Comparison of ENCODE assay signal across 8 cellular contexts in the genomic region with DNA sequence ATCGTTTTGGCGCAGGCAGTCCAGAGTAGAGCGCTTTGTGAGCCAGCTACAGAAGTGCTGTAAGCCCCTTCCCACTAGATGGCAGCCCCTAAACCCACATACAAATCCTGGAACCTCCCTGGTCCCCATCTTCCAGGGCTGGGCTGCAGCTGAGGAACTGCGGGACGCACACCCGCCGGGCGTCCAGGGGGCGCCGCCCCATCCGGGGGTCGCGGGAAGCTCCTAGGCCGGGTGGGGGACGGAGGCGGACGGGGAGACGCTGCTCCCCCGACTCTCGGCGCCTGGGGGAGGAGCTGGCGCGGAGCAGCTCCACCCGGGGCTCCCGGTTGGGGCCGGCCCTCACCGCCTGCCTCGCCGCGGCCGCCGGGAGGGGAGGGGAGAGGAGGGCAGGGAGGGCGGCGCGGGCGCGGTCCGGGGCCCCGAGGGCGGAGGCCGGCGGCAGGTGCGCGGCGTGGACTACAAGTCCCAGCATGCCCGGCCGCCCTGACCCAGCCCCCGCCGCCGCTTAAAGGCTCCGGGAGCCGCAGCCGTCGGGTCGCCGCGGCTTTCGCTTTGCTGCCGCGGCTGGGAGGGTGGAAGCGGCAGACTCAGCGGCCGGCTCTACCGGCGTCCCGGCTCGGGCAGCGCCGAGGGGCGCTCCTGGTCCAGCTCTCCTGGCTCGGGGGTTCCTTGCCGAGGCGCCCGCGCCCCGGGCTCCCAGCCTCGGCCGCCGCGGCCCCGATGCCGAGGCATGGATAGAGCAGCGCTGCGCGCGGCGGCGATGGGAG. TPM values are rescaled to one million over a fixed set of nuclear protein-coding genes. Genes with fewer than 3 reads are reported as not detected.
DNase-seq lines count a peak whose midpoint lies in the region; ATAC-seq and TF ChIP-seq lines count a peak whose summit lies in the region.

A gene (plus strand): TSS at position 535 of the 767 bp plus-strand sequence. CDS start 196 bp downstream, at position 731.

- H3K27me3 Mint-ChIP-seq in activated T-helper 2 cell treated with anti-CD3 and anti-CD28 coated beads, Interferon-gamma antibody, Interleukin-2, Interleukin-4, amounts not matched to agents 10 μg/mL and 5 μg/mL and 100 μg/mL, durations not matched to agents 14 hours and 24 hours and 36 hours (ENCODE audit: low read depth): peaks cover 11% of the 10 kb centered on the region
- peaks cover 41% of the 10 kb centered on the region for H3K27me3 Mint-ChIP-seq in nephron progenitor cell (ENCODE audit: low read depth, poor library complexity)
- peaks cover 9% of the 10 kb centered on the region for H3K27me3 Mint-ChIP-seq in stimulated activated naive CD8-positive, alpha-beta T cell treated with anti-CD3 and anti-CD28 coated beads, Interleukin-15, Interleukin-2, amounts not matched to agents 100 ng/mL and 50 ng/mL, for 24 hours

- TF ChIP-seq CTCF in RWPE1 (conservative IDR thresholded peaks at IDR 0.05; ENCODE audit: low read depth) (peak; percentile 28; the same call in 1 of the 2 replicates), nephron progenitor cell (IDR thresholded peaks at IDR 0.05) (peak; percentile 43)

- H3K27ac Mint-ChIP-seq in activated T-helper 2 cell treated with anti-CD3 and anti-CD28 coated beads, Interferon-gamma antibody, Interleukin-2, Interleukin-4, amounts not matched to agents 10 μg/mL and 5 μg/mL and 100 μg/mL, durations not matched to agents 14 hours and 24 hours and 36 hours: peak within 1 kb of the TSS; percentile 57
- no peak within 1 kb of the TSS for H3K27ac Mint-ChIP-seq in nephron progenitor cell
- H3K27ac Mint-ChIP-seq in stimulated activated naive CD8-positive, alpha-beta T cell treated with anti-CD3 and anti-CD28 coated beads, Interleukin-15, Interleukin-2, amounts not matched to agents 100 ng/mL and 50 ng/mL, for 24 hours: peak within 1 kb of the TSS; percentile 89

- peaks cover 35% of the 10 kb centered on the region for H3K4me1 Mint-ChIP-seq in activated T-helper 2 cell treated with anti-CD3 and anti-CD28 coated beads, Interferon-gamma antibody, Interleukin-2, Interleukin-4, amounts not matched to agents 10 μg/mL and 5 μg/mL and 100 μg/mL, durations not matched to agents 14 hours and 24 hours and 36 hours (ENCODE audit: low read depth)
- H3K4me1 Mint-ChIP-seq in nephron progenitor cell: peaks cover 35% of the 10 kb centered on the region
- H3K4me1 Mint-ChIP-seq in stimulated activated naive CD8-positive, alpha-beta T cell treated with anti-CD3 and anti-CD28 coated beads, Interleukin-15, Interleukin-2, amounts not matched to agents 100 ng/mL and 50 ng/mL, for 24 hours (ENCODE audit: low read depth): peaks cover 44% of the 10 kb centered on the region

- peak within 1 kb of the TSS; percentile 6; the same call in 1 of the 2 replicates for H3K27ac ChIP-seq in RWPE1

- DNase-seq in D341Med (ENCODE audit: low spot score): peak; percentile 98
- peak; percentile 85 for DNase-seq in HuH-7 (ENCODE audit: low spot score)
- DNase-seq in RWPE1 (ENCODE audit: low spot score): peak; percentile 67
- peak; percentile 77 for DNase-seq in activated T-helper 2 cell treated with anti-CD3 and anti-CD28 coated beads, Interferon-gamma antibody, Interleukin-2, Interleukin-4, amounts not matched to agents 10 μg/mL and 5 μg/mL and 100 μg/mL, durations not matched to agents 14 hours and 24 hours and 36 hours (ENCODE audit: low spot score)
- peak; percentile 44 for DNase-seq in fibroblast of the conjunctiva (ENCODE audit: low read depth)
- DNase-seq in nephron progenitor cell: peak; percentile 87

- no peaks in the 10 kb centered on the region for H3K9me3 Mint-ChIP-seq in activated T-helper 2 cell treated with anti-CD3 and anti-CD28 coated beads, Interferon-gamma antibody, Interleukin-2, Interleukin-4, amounts not matched to agents 10 μg/mL and 5 μg/mL and 100 μg/mL, durations not matched to agents 14 hours and 24 hours and 36 hours
- no peaks in the 10 kb centered on the region for H3K9me3 Mint-ChIP-seq in nephron progenitor cell
- H3K9me3 Mint-ChIP-seq in stimulated activated naive CD8-positive, alpha-beta T cell treated with anti-CD3 and anti-CD28 coated beads, Interleukin-15, Interleukin-2, amounts not matched to agents 100 ng/mL and 50 ng/mL, for 24 hours: no peaks in the 10 kb centered on the region

- intact Hi-C loops in activated T-helper 2 cell treated with anti-CD3 and anti-CD28 coated beads, Interferon-gamma antibody, Interleukin-2, Interleukin-4, amounts not matched to agents 10 μg/mL and 5 μg/mL and 100 μg/mL, durations not matched to agents 14 hours and 24 hours and 36 hours (cut with micrococcal nuclease): loop anchor here (1.0 to 10.0 kb wide), 4 partner anchors 10 to 145 kb away; no protein-coding TSS in a partner anchor

- peak within 1 kb of the TSS; percentile 95 for H3K4me3 Mint-ChIP-seq in activated T-helper 2 cell treated with anti-CD3 and anti-CD28 coated beads, Interferon-gamma antibody, Interleukin-2, Interleukin-4, amounts not matched to agents 10 μg/mL and 5 μg/mL and 100 μg/mL, durations not matched to agents 14 hours and 24 hours and 36 hours (ENCODE audit: low read depth)
- peak within 1 kb of the TSS; percentile 93 for H3K4me3 Mint-ChIP-seq in nephron progenitor cell
- peak within 1 kb of the TSS; percentile 96 for H3K4me3 Mint-ChIP-seq in stimulated activated naive CD8-positive, alpha-beta T cell treated with anti-CD3 and anti-CD28 coated beads, Interleukin-15, Interleukin-2, amounts not matched to agents 100 ng/mL and 50 ng/mL, for 24 hours

- POLR2A ChIA-PET in RWPE1 (lab: Yijun Ruan, JAX; ENCODE audit: low non-redundant PET): no interaction called here

- peaks cover 18% of the 10 kb centered on the region for H3K36me3 Mint-ChIP-seq in activated T-helper 2 cell treated with anti-CD3 and anti-CD28 coated beads, Interferon-gamma antibody, Interleukin-2, Interleukin-4, amounts not matched to agents 10 μg/mL and 5 μg/mL and 100 μg/mL, durations not matched to agents 14 hours and 24 hours and 36 hours (ENCODE audit: low read depth)
- H3K36me3 Mint-ChIP-seq in nephron progenitor cell (ENCODE audit: low read depth): no peaks in the 10 kb centered on the region
- H3K36me3 Mint-ChIP-seq in stimulated activated naive CD8-positive, alpha-beta T cell treated with anti-CD3 and anti-CD28 coated beads, Interleukin-15, Interleukin-2, amounts not matched to agents 100 ng/mL and 50 ng/mL, for 24 hours (ENCODE audit: low read depth): peaks cover 13% of the 10 kb centered on the region

- peak; percentile 83 for ATAC-seq in GM21381 (IDR thresholded peaks at IDR 0.05; ENCODE audit: unreplicated experiment)

- CTCF ChIA-PET in RWPE1 (lab: Yijun Ruan, JAX): interaction anchor here (0.7 to 1.3 kb wide), 7 partner anchors 38 to 147 kb away, joined by 3 to 9 read pairs (median 4); no protein-coding TSS in a partner anchor

RNA-seq across cellular contexts. Expression of the gene that starts here (rescaled TPM):
- total RNA-seq in activated T-helper 2 cell treated with anti-CD3 and anti-CD28 coated beads, Interferon-gamma antibody, Interleukin-2, Interleukin-4, amounts not matched to agents 10 μg/mL and 5 μg/mL and 100 μg/mL, durations not matched to agents 14 hours and 24 hours and 36 hours: 96.5 and 101 TPM in 2 replicates

Comparison
In these comparisons a context has a peak if more than half of its experiments do, and no peak if none do; other contexts are left out.
1. Peak in every context shown above with its lines: DNase-seq, ATAC-seq and H3K27ac ChIP-seq.
2. DNase-seq: peak in every context shown above with its lines; median percentile 98 in D341Med; 87 in nephron progenitor cell; 85 in HuH-7; 77 in activated T-helper 2 cell treated with anti-CD3 and anti-CD28 coated beads, Interferon-gamma antibody, Interleukin-2, Interleukin-4, amounts not matched to agents 10 μg/mL and 5 μg/mL and 100 μg/mL, durations not matched to agents 14 hours and 24 hours and 36 hours; 67 in RWPE1; 44 in fibroblast of the conjunctiva.